11 cellular contexts compared by ENCODE assay signal in genomic region chr1:162070825-162071224, GRCh38. TPM values are rescaled to one million over a fixed set of nuclear protein-coding genes. Genes with fewer than 3 reads are reported as not detected.
DNase-seq lines count a peak whose midpoint lies in the region; ATAC-seq and TF ChIP-seq lines count a peak whose summit lies in the region.
"Had no signal": no experiment of that assay in that cellular context is flagged by ENCODE, and none has a peak within 500 bp of the region (broad histone marks: within the 10 kb centered on the region; RNA-seq: fewer than 3 reads in every experiment).

No MANE protein-coding gene starts in this region.

- H3K27me3 ChIP-seq in breast epithelium (no peaks in the 10 kb centered on the region), lower lobe of right lung (ENCODE audit: low read depth) (peaks cover 16% of the 10 kb centered on the region)
- H3K27me3 ChIP-seq: body of pancreas had no signal

- ATAC-seq in lower lobe of right lung (peak in 1 of 2 donors; percentile 6), HG03025 (IDR thresholded peaks at IDR 0.05; ENCODE audit: low FRiP score, unreplicated experiment) (no peak)

- H3K9me3 ChIP-seq in breast epithelium (peaks cover 0 to 6% of the 10 kb centered on the region in 2 donors), lower lobe of right lung (no peaks in the 10 kb centered on the region)
- H3K9me3 ChIP-seq: body of pancreas had no signal

- no peaks in the 10 kb centered on the region for H3K36me3 Mint-ChIP-seq in activated naive CD4-positive, alpha-beta T cell treated with anti-CD3 and anti-CD28 coated beads, Interleukin-2, amount 10 ng/mL, durations not matched to agents 7 days and 5 days
- H3K36me3 Mint-ChIP-seq in type B pancreatic cell, result peaks cover 18% of the 10 kb centered on the region

- peaks cover 60% of the 10 kb centered on the region for H3K27me3 Mint-ChIP-seq in activated naive CD4-positive, alpha-beta T cell treated with anti-CD3 and anti-CD28 coated beads, Interleukin-2, amount 10 ng/mL, durations not matched to agents 7 days and 5 days
- peaks cover 16% of the 10 kb centered on the region for H3K27me3 Mint-ChIP-seq in type B pancreatic cell

- CTCF ChIA-PET in activated naive CD4-positive, alpha-beta T cell treated with anti-CD3 and anti-CD28 coated beads, Interleukin-2, amount 10 ng/mL, durations not matched to agents 7 days and 5 days (lab: Charles Lee), result interaction anchor here (1.2 to 1.5 kb wide), 2 partner anchors 21 to 321 kb away, joined by 3 to 6 read pairs; no protein-coding TSS in a partner anchor

- H3K27ac Mint-ChIP-seq in activated naive CD4-positive, alpha-beta T cell treated with anti-CD3 and anti-CD28 coated beads, Interleukin-2, amount 10 ng/mL, durations not matched to agents 7 days and 5 days, result no peak overlapping the region
- H3K27ac Mint-ChIP-seq in type B pancreatic cell, result no peak overlapping the region
- H3K27ac Mint-ChIP-seq: stimulated activated naive CD8-positive, alpha-beta T cell treated with anti-CD3 and anti-CD28 coated beads, Interleukin-15, Interleukin-2, amounts not matched to agents 100 ng/mL and 50 ng/mL, for 24 hours had no signal

- no peak for DNase-seq in activated naive CD4-positive, alpha-beta T cell treated with anti-CD3 and anti-CD28 coated beads, Interleukin-2, amount 10 ng/mL, durations not matched to agents 7 days and 5 days
- no peak for DNase-seq in activated naive CD4-positive, alpha-beta T cell treated with Interleukin-2 at 50 U/mL for 16 hours
- DNase-seq in breast epithelium (ENCODE audit: low spot score in 2 of 2), result no peak
- no peak for DNase-seq in lower lobe of right lung
- DNase-seq in type B pancreatic cell (ENCODE audit: extremely low spot score, unreplicated experiment), result no peak
- DNase-seq in D341Med (ENCODE audit: low spot score), result no peak
- DNase-seq in effector CD8-positive, alpha-beta T cell (lab: John Stamatoyannopoulos, UW), result no peak
- DNase-seq: Karpas-422 had no signal

- H3K4me1 ChIP-seq in breast epithelium, result peaks cover 0 to 6% of the 10 kb centered on the region in 2 donors
- peaks cover 11% of the 10 kb centered on the region for H3K4me1 ChIP-seq in lower lobe of right lung

- intact Hi-C loops in breast epithelium (cut with DNase I; ENCODE audit: low total_unique reads) (no loop called here), lower lobe of right lung (cut with DNase I) (no loop called here)

- H3K27ac ChIP-seq in breast epithelium (peak overlapping the region in 1 of 2 donors; percentile 80), lower lobe of right lung (no peak overlapping the region)

- no peaks in the 10 kb centered on the region for H3K9me3 Mint-ChIP-seq in activated naive CD4-positive, alpha-beta T cell treated with anti-CD3 and anti-CD28 coated beads, Interleukin-2, amount 10 ng/mL, durations not matched to agents 7 days and 5 days
- peaks cover 6% of the 10 kb centered on the region for H3K9me3 Mint-ChIP-seq in type B pancreatic cell
- H3K9me3 Mint-ChIP-seq: stimulated activated naive CD8-positive, alpha-beta T cell treated with anti-CD3 and anti-CD28 coated beads, Interleukin-15, Interleukin-2, amounts not matched to agents 100 ng/mL and 50 ng/mL, for 24 hours had no signal

- H3K4me1 Mint-ChIP-seq in activated naive CD4-positive, alpha-beta T cell treated with anti-CD3 and anti-CD28 coated beads, Interleukin-2, amount 10 ng/mL, durations not matched to agents 7 days and 5 days, result peaks cover 3% of the 10 kb centered on the region
- H3K4me1 Mint-ChIP-seq in type B pancreatic cell (ENCODE audit: unreplicated experiment), result peaks cover 16% of the 10 kb centered on the region

- no peak for TF ChIP-seq POLR2A in breast epithelium (IDR thresholded peaks at IDR 0.05)

- peak overlapping the region; percentile 54 to 97 (median 87) for H3K4me3 ChIP-seq in breast epithelium
- H3K4me3 ChIP-seq in lower lobe of right lung, result peak overlapping the region; percentile 64

- no peaks in the 10 kb centered on the region for H3K36me3 ChIP-seq in breast epithelium
- no peaks in the 10 kb centered on the region for H3K36me3 ChIP-seq in lower lobe of right lung

- TF ChIP-seq CTCF in breast epithelium (IDR thresholded peaks at IDR 0.05), result no peak
- no peak for TF ChIP-seq CTCF in lower lobe of right lung (IDR thresholded peaks at IDR 0.05)
- TF ChIP-seq CTCF in type B pancreatic cell (conservative IDR thresholded peaks at IDR 0.05), result no peak

- peak overlapping the region; percentile 21 for H3K4me3 Mint-ChIP-seq in activated naive CD4-positive, alpha-beta T cell treated with anti-CD3 and anti-CD28 coated beads, Interleukin-2, amount 10 ng/mL, durations not matched to agents 7 days and 5 days
- H3K4me3 Mint-ChIP-seq in type B pancreatic cell, result peak overlapping the region; percentile 75

RNA-seq across cellular contexts. Expression of gene NOS1AP, which starts 1.3 kb away (rescaled TPM):
- 10 to 100 TPM in 2 of 3 donors, 1 to 10 TPM in 1; 2.2 to 17.6 (median 11.8) TPM for total RNA-seq in breast epithelium
- total RNA-seq in lower lobe of right lung, result 3.6 TPM
- total RNA-seq in type B pancreatic cell (ENCODE audit: low replicate concordance), result 10.3 and 10.4 TPM in 2 replicates

RNA-seq across cellular contexts. Expression of gene OLFML2B, which starts 47.2 kb away (rescaled TPM):
- total RNA-seq in breast epithelium (1 to 10 TPM; 5.2 to 9.6 (median 7.3) TPM), lower lobe of right lung (19.1 TPM), type B pancreatic cell (ENCODE audit: low replicate concordance) (11.9 and 35.0 TPM in 2 replicates)
